ENCODE assay signal across 21 cellular contexts in the genomic region with DNA sequence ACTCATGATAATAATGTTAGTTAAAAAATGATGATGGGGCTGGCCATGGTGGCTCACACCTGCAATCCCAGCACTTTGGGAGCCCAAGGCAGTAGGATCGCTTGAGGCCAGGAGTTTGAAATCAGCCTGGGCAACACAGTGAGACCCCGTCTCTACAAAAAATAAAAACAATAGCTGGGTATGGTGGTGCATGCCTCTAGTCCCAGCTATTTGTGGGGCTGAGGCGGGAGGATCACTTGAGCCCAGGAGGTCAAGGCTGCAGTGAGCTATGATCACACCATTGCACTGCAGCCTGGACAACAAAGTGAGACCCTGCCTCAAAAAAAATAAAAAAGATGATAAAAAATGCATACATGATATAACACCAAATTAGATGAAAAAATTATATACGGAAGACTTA. TPM values are rescaled to one million over a fixed set of nuclear protein-coding genes. Genes with fewer than 3 reads are reported as not detected.
A peak's percentile ranks its signal among the peaks of the same experiment; 100 is the strongest.
DNase-seq lines count a peak whose midpoint lies in the region; ATAC-seq and TF ChIP-seq lines count a peak whose summit lies in the region.
"Had no signal": no experiment of that assay in that cellular context is flagged by ENCODE, and none has a peak within 500 bp of the region (broad histone marks: within the 10 kb centered on the region; RNA-seq: fewer than 3 reads in every experiment).

No MANE protein-coding gene starts in this region.

- POLR2A ChIA-PET in HEK293 (lab: Yijun Ruan, JAX), result no interaction called here

- no peaks in the 10 kb centered on the region for H3K9me3 Mint-ChIP-seq in activated T-cell treated with anti-CD3 and anti-CD28 coated beads, Interleukin-2, amount 50 U/mL, for 72 hours
- no peaks in the 10 kb centered on the region for H3K9me3 Mint-ChIP-seq in activated T-helper 17 cell treated with anti-CD3 and anti-CD28 coated beads, Interleukin-2, amount 50 U/mL, for 72 hours
- H3K9me3 Mint-ChIP-seq in dendritic cell treated with granulocyte-macrophage colony-stimulating factor and Interleukin-4, amounts not matched to agents 40 ng/mL and 50 ng/mL, for 4 days, result no peaks in the 10 kb centered on the region
- H3K9me3 Mint-ChIP-seq: CD4-positive, alpha-beta T cell; CD8-positive, alpha-beta T cell had no signal

- no peak overlapping the region for H3K4me3 Mint-ChIP-seq in activated T-cell treated with anti-CD3 and anti-CD28 coated beads, Interleukin-2, amount 50 U/mL, for 72 hours
- no peak overlapping the region for H3K4me3 Mint-ChIP-seq in activated T-helper 17 cell treated with anti-CD3 and anti-CD28 coated beads, Interleukin-2, amount 50 U/mL, for 72 hours
- no peak overlapping the region for H3K4me3 Mint-ChIP-seq in dendritic cell treated with granulocyte-macrophage colony-stimulating factor and Interleukin-4, amounts not matched to agents 40 ng/mL and 50 ng/mL, for 4 days
- H3K4me3 Mint-ChIP-seq: B cell; CD4-positive, alpha-beta T cell; CD8-positive, alpha-beta T cell had no signal

- H3K4me3 ChIP-seq in HEK293 (ENCODE audit: low read depth, low read length) (no peak overlapping the region), MM.1S (ENCODE audit: low read length) (no peak overlapping the region)
- H3K4me3 ChIP-seq: A549; BLaER1 treated with 17β-estradiol and CSF1 and Interleukin-3, amounts not matched to agents 10 nM and 100 nM; GM12878 had no signal

- no peaks in the 10 kb centered on the region for H3K27me3 Mint-ChIP-seq in activated T-cell treated with anti-CD3 and anti-CD28 coated beads, Interleukin-2, amount 50 U/mL, for 72 hours (ENCODE audit: low read depth)
- no peaks in the 10 kb centered on the region for H3K27me3 Mint-ChIP-seq in activated T-helper 17 cell treated with anti-CD3 and anti-CD28 coated beads, Interleukin-2, amount 50 U/mL, for 72 hours
- no peaks in the 10 kb centered on the region for H3K27me3 Mint-ChIP-seq in dendritic cell treated with granulocyte-macrophage colony-stimulating factor and Interleukin-4, amounts not matched to agents 40 ng/mL and 50 ng/mL, for 4 days
- H3K27me3 Mint-ChIP-seq: B cell; CD4-positive, alpha-beta T cell had no signal

- H3K36me3 Mint-ChIP-seq in activated T-cell treated with anti-CD3 and anti-CD28 coated beads, Interleukin-2, amount 50 U/mL, for 72 hours (ENCODE audit: insufficient read depth in 2 of 2), result peaks cover 6 to 10% of the 10 kb centered on the region in 2 donors
- peaks cover 57% of the 10 kb centered on the region for H3K36me3 Mint-ChIP-seq in activated T-helper 17 cell treated with anti-CD3 and anti-CD28 coated beads, Interleukin-2, amount 50 U/mL, for 72 hours (ENCODE audit: low read depth)
- H3K36me3 Mint-ChIP-seq in dendritic cell treated with granulocyte-macrophage colony-stimulating factor and Interleukin-4, amounts not matched to agents 40 ng/mL and 50 ng/mL, for 4 days (ENCODE audit: low read depth), result peaks cover 50% of the 10 kb centered on the region

- H2AFZ ChIP-seq in MM.1S (ENCODE audit: low read length), result no peak overlapping the region

- H3K9ac ChIP-seq in MM.1S (ENCODE audit: low read length), result no peak overlapping the region

- no peak for DNase-seq in activated T-cell treated with anti-CD3 and anti-CD28 coated beads, Interleukin-2, amount 50 U/mL, for 72 hours
- DNase-seq in activated T-cell treated with anti-CD3 and anti-CD28 coated beads, Interleukin-2, amount 50 U/mL, for 48 hours, result no peak
- no peak for DNase-seq in HK-2 (ENCODE audit: unreplicated experiment)
- DNase-seq in stimulated activated naive CD4-positive, alpha-beta T cell treated with Interleukin-2 at 50 U/mL for 16 hours (lab: John Stamatoyannopoulos, UW), result no peak
- DNase-seq in MM.1S, result no peak
- DNase-seq: AML-193; Caco-2; Calu3; CD4-positive, alpha-beta T cell; CD8-positive, alpha-beta T cell; DMS79 treated with DMSO at 0.1 percent for 48 hours; GDM1 had no signal

- H3K4me2 ChIP-seq in MM.1S (ENCODE audit: low read depth, low read length), result no peak overlapping the region
- H3K4me2 ChIP-seq: A549 had no signal

- TF ChIP-seq CTCF in HEK293 (tag by site-specific recombination; IDR thresholded peaks at IDR 0.05) (no peak), MM.1S (IDR thresholded peaks at IDR 0.05; ENCODE audit: low read length) (no peak)

- peaks cover 6% of the 10 kb centered on the region for H3K4me1 Mint-ChIP-seq in activated T-cell treated with anti-CD3 and anti-CD28 coated beads, Interleukin-2, amount 50 U/mL, for 72 hours (ENCODE audit: low read depth)
- H3K4me1 Mint-ChIP-seq in activated T-helper 17 cell treated with anti-CD3 and anti-CD28 coated beads, Interleukin-2, amount 50 U/mL, for 72 hours, result no peaks in the 10 kb centered on the region
- H3K4me1 Mint-ChIP-seq in dendritic cell treated with granulocyte-macrophage colony-stimulating factor and Interleukin-4, amounts not matched to agents 40 ng/mL and 50 ng/mL, for 4 days (ENCODE audit: low read depth), result peaks cover 30% of the 10 kb centered on the region

- H3K9me2 ChIP-seq in MM.1S (replicated peaks; ENCODE audit: insufficient read depth, low read length), result no peaks in the 10 kb centered on the region

- H3K4me1 ChIP-seq in HEK293 (ENCODE audit: control insufficient read depth, insufficient read depth, low read length) (no peaks in the 10 kb centered on the region), MM.1S (ENCODE audit: low read length) (peaks cover 7% of the 10 kb centered on the region)

- H3K36me3 ChIP-seq in HEK293 (ENCODE audit: control insufficient read depth in 2 of 2, insufficient read depth in 1 of 2, low read length in 2 of 2) (peaks cover 17 to 58% of the 10 kb centered on the region in 2 experiments), MM.1S (replicated peaks; ENCODE audit: insufficient read depth, low read length) (no peaks in the 10 kb centered on the region)

- H3K27ac Mint-ChIP-seq in activated T-cell treated with anti-CD3 and anti-CD28 coated beads, Interleukin-2, amount 50 U/mL, for 72 hours, result peak overlapping the region; percentile 43
- H3K27ac Mint-ChIP-seq in activated T-helper 17 cell treated with anti-CD3 and anti-CD28 coated beads, Interleukin-2, amount 50 U/mL, for 72 hours, result peak overlapping the region; percentile 25
- peak overlapping the region; percentile 52 for H3K27ac Mint-ChIP-seq in dendritic cell treated with granulocyte-macrophage colony-stimulating factor and Interleukin-4, amounts not matched to agents 40 ng/mL and 50 ng/mL, for 4 days
- H3K27ac Mint-ChIP-seq: B cell; CD4-positive, alpha-beta T cell; CD8-positive, alpha-beta T cell had no signal

- ATAC-seq in activated T-cell treated with anti-CD3 and anti-CD28 coated beads, Interleukin-2, amount 50 U/mL, for 72 hours (replicated peaks in 1 of 2), result no peak
- ATAC-seq in activated T-helper 17 cell treated with anti-CD3 and anti-CD28 coated beads, Interleukin-2, amount 50 U/mL, for 72 hours (replicated peaks), result no peak
- ATAC-seq: A549; CD8-positive, alpha-beta T cell; GM12878 had no signal

- H3F3A ChIP-seq in MM.1S (ENCODE audit: insufficient read depth, low read length), result no peaks in the 10 kb centered on the region

- H3K27me3 ChIP-seq in MM.1S (replicated peaks; ENCODE audit: insufficient read depth, low read length), result no peaks in the 10 kb centered on the region
- H3K27me3 ChIP-seq: BLaER1 treated with 17β-estradiol and CSF1 and Interleukin-3, amounts not matched to agents 10 nM and 100 nM had no signal

- H3K27ac ChIP-seq in HEK293 (ENCODE audit: extremely low read depth, low read depth, low read length) (no peak overlapping the region), MM.1S (ENCODE audit: low read length) (no peak overlapping the region)
- H3K27ac ChIP-seq: 22Rv1, A549 had no signal

- CTCF ChIA-PET in HEK293 (lab: Yijun Ruan, JAX), result interaction anchor here (0.6 to 0.9 kb wide), 3 partner anchors 31 to 334 kb away, joined by 3 to 4 read pairs (median 4); no protein-coding TSS in a partner anchor

- no peaks in the 10 kb centered on the region for H4K20me1 ChIP-seq in MM.1S (ENCODE audit: insufficient read depth, low read length)

- peaks cover 14% of the 10 kb centered on the region for H3K79me2 ChIP-seq in MM.1S (ENCODE audit: low read length)

- intact Hi-C loops in dendritic cell treated with granulocyte-macrophage colony-stimulating factor and Interleukin-4, amounts not matched to agents 40 ng/mL and 50 ng/mL, for 4 days (cut with micrococcal nuclease), result no loop called here

- H3K9me3 ChIP-seq in HEK293 (ENCODE audit: control insufficient read depth, insufficient read depth, low read depth, low read length), result no peaks in the 10 kb centered on the region
- no peaks in the 10 kb centered on the region for H3K9me3 ChIP-seq in MM.1S (replicated peaks; ENCODE audit: insufficient read depth, low read length)
- H3K9me3 ChIP-seq: A549; BLaER1 treated with 17β-estradiol and CSF1 and Interleukin-3, amounts not matched to agents 10 nM and 100 nM; Caco-2 had no signal

RNA-seq across cellular contexts. Expression of gene P3H1, which starts 5.3 kb away (rescaled TPM):
- total RNA-seq in activated T-cell treated with anti-CD3 and anti-CD28 coated beads, Interleukin-2, amount 50 U/mL, for 72 hours, result 10 to 100 TPM; 32.6 to 36.0 TPM
- total RNA-seq in activated T-helper 17 cell treated with anti-CD3 and anti-CD28 coated beads, Interleukin-2, amount 50 U/mL, for 72 hours, result 10 to 100 TPM; 24.5 to 33.4 TPM

RNA-seq across cellular contexts. Expression of gene C1orf50, which starts 5.5 kb away (rescaled TPM):
- total RNA-seq in activated T-cell treated with anti-CD3 and anti-CD28 coated beads, Interleukin-2, amount 50 U/mL, for 72 hours, result 10 to 100 TPM; 11.7 to 12.2 TPM
- total RNA-seq in activated T-helper 17 cell treated with anti-CD3 and anti-CD28 coated beads, Interleukin-2, amount 50 U/mL, for 72 hours, result 10 to 100 TPM in 1 of 2 donors, 1 to 10 TPM in 1; 6.5 to 10.7 TPM

RNA-seq across cellular contexts. Expression of gene CLDN19, which starts 21.5 kb away (rescaled TPM):
- not detected for total RNA-seq in activated T-cell treated with anti-CD3 and anti-CD28 coated beads, Interleukin-2, amount 50 U/mL, for 72 hours
- not detected for total RNA-seq in activated T-helper 17 cell treated with anti-CD3 and anti-CD28 coated beads, Interleukin-2, amount 50 U/mL, for 72 hours
- total RNA-seq: A172; B cell; Calu3; CD4-positive, alpha-beta T cell; CD8-positive, alpha-beta T cell; GM12878 had no signal

RNA-seq across cellular contexts. Expression of gene TMEM269, which starts 23.2 kb away (rescaled TPM):
- total RNA-seq in activated T-cell treated with anti-CD3 and anti-CD28 coated beads, Interleukin-2, amount 50 U/mL, for 72 hours, result 1 to 10 TPM in 1 of 2 donors, under 1 TPM in 1; 0.81 to 1.9 TPM
- total RNA-seq in activated T-helper 17 cell treated with anti-CD3 and anti-CD28 coated beads, Interleukin-2, amount 50 U/mL, for 72 hours, result 1 to 10 TPM in 1 of 2 donors, under 1 TPM in 1; 0.15 to 2.8 TPM
- total RNA-seq: A172 had no signal

RNA-seq across cellular contexts. Expression of gene ERMAP, which starts 55.4 kb away (rescaled TPM):
- total RNA-seq in activated T-cell treated with anti-CD3 and anti-CD28 coated beads, Interleukin-2, amount 50 U/mL, for 72 hours, result 10 to 100 TPM in 1 of 2 donors, 1 to 10 TPM in 1; 8.4 to 10.0 TPM
- 1 to 10 TPM; 3.7 to 4.8 TPM for total RNA-seq in activated T-helper 17 cell treated with anti-CD3 and anti-CD28 coated beads, Interleukin-2, amount 50 U/mL, for 72 hours
